Comparison of ENCODE assay signal across 9 cellular contexts in the genomic region with DNA sequence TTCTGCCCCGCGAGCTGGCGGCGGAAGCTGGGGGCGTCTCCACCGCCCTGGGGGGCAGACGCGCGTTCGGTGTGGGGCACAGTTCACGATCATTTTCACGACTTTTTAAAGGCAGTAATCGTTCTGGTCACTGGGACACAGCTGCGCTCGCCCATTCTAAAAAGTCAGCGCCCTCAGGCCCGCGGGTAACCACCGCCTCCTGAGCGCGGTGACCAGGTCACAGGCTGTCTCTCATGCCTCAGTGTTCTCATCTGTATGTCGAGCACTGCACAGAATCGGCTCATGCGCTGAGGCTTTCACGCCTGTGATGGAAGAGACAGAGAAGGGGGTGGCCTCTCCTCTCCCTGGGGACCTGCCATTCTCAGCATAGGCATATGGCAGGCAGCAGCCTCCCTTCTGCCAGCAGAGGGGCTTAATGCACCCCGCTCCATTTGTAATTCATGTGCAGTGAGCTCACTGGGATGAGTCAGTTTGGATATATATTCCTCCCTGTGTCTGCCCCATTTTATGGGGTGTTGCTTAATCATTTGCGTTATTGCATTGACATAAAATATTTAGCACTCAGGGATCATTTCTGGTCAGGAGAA. TPM values are rescaled to one million over a fixed set of nuclear protein-coding genes. Genes with fewer than 3 reads are reported as not detected.
DNase-seq lines count a peak whose midpoint lies in the region; FAIRE-seq and TF ChIP-seq lines count a peak whose summit lies in the region.
"Not testable (repeated sequence)": the region's sequence is repeated elsewhere in the genome, so short reads cannot be mapped to it uniquely, and the experiment has no call there.
"Had no signal": no experiment of that assay in that cellular context is flagged by ENCODE, and none has a peak within 500 bp of the region (broad histone marks: within the 10 kb centered on the region; RNA-seq: fewer than 3 reads in every experiment).

No MANE protein-coding gene starts in this region.

- H2AFZ ChIP-seq in endothelial cell of umbilical vein (ENCODE audit: low read depth, low read length) = peak overlapping the region; percentile 89

- H3K27ac ChIP-seq in CD4-positive, alpha-beta memory T cell (ENCODE audit: low read depth, low read length) = peak overlapping the region; percentile 81
- H3K27ac ChIP-seq in endothelial cell of umbilical vein (ENCODE audit: insufficient read depth, low read depth, low read length) = peak overlapping the region; percentile 51
- H3K27ac ChIP-seq in neutrophil = peak overlapping the region; percentile 69
- peak overlapping the region; percentile 70 to 71 for H3K27ac ChIP-seq in testis

- H3K9me3 Mint-ChIP-seq in CD4-positive, alpha-beta memory T cell; activated naive CD4-positive, alpha-beta T cell treated with anti-CD3 and anti-CD28 coated beads, Interleukin-2, amount 50 U/mL, for 24 hours: not testable (repeated sequence)

- TSS peak; percentile 85 for BruUV-seq in endothelial cell of umbilical vein (replicated peaks; lab: Mats Ljungman, UMichigan)

- not testable (repeated sequence) for H3K79me2 ChIP-seq in endothelial cell of umbilical vein (ENCODE audit: control insufficient read depth, insufficient read depth, low read length)

- intact Hi-C loops in CD4-positive, alpha-beta memory T cell (cut with micrococcal nuclease) = loop anchor here (2.0 to 10.0 kb wide), 3 partner anchors 861 to 996 kb away; partner anchors contain the start of genes ABLIM2 and WDR1
- intact Hi-C loops in endothelial cell of umbilical vein (cut with micrococcal nuclease); testis (cut with DNase I; ENCODE audit: low total_unique reads): not testable (repeated sequence)

- H3K4me2 ChIP-seq in endothelial cell of umbilical vein (ENCODE audit: insufficient read depth, low read length) = peak overlapping the region; percentile 17

- peak overlapping the region; percentile 83 to 99 (median 89) for H3K4me3 Mint-ChIP-seq in CD4-positive, alpha-beta memory T cell
- peak overlapping the region; percentile 89 for H3K4me3 Mint-ChIP-seq in activated naive CD4-positive, alpha-beta T cell treated with anti-CD3 and anti-CD28 coated beads, Interleukin-2, amount 50 U/mL, for 24 hours

- not testable (repeated sequence) for H3K36me3 ChIP-seq in CD4-positive, alpha-beta memory T cell (ENCODE audit: insufficient read depth, low read length); endothelial cell of umbilical vein (ENCODE audit: control insufficient read depth in 2 of 2, extremely low read depth in 1 of 2, insufficient read depth in 2 of 2, low read length in 2 of 2); neutrophil; testis (ENCODE audit: low read depth, missing control alignments)

- H3K4me3 ChIP-seq in CD4-positive, alpha-beta memory T cell (ENCODE audit: low read length in 2 of 2) = peak overlapping the region in 1 of 2 donors; percentile 57
- peak overlapping the region in 2 of 3 experiments; percentile 58 to 68 for H3K4me3 ChIP-seq in endothelial cell of umbilical vein (replicated peaks in 1 of 3; ENCODE audit: insufficient read depth in 1 of 3, low read depth in 1 of 3, low read length in 3 of 3)
- H3K4me3 ChIP-seq in neutrophil (ENCODE audit: low read depth in 1 of 2, low read length in 1 of 2) = peak overlapping the region; percentile 57 to 69
- H3K4me3 ChIP-seq in testis = peak overlapping the region; percentile 60 to 68

- H3K4me1 ChIP-seq in CD4-positive, alpha-beta memory T cell (ENCODE audit: insufficient read depth, low read length); endothelial cell of umbilical vein (ENCODE audit: control insufficient read depth, extremely low read depth, insufficient read depth, low read length); testis: not testable (repeated sequence)
- H3K4me1 ChIP-seq in neutrophil (ENCODE audit: control insufficient read depth in 1 of 2, insufficient read depth in 1 of 2, low read depth in 1 of 2, low read length in 1 of 2) = peaks cover 8 to 15% of the 10 kb centered on the region in 2 experiments

- peaks cover 8 to 26% (median 18%) of the 10 kb centered on the region in 4 donors for H3K4me1 Mint-ChIP-seq in CD4-positive, alpha-beta memory T cell
- peaks cover 15% of the 10 kb centered on the region for H3K4me1 Mint-ChIP-seq in activated naive CD4-positive, alpha-beta T cell treated with anti-CD3 and anti-CD28 coated beads, Interleukin-2, amount 50 U/mL, for 24 hours

- H3K27ac Mint-ChIP-seq in CD4-positive, alpha-beta memory T cell = peak overlapping the region; percentile 35 to 89 (median 85)
- peak overlapping the region; percentile 86 for H3K27ac Mint-ChIP-seq in activated naive CD4-positive, alpha-beta T cell treated with anti-CD3 and anti-CD28 coated beads, Interleukin-2, amount 50 U/mL, for 24 hours

- not testable (repeated sequence) for FAIRE-seq in endothelial cell of umbilical vein (lab: Jason Lieb, UNC)

- H3K27me3 Mint-ChIP-seq in CD4-positive, alpha-beta memory T cell; activated naive CD4-positive, alpha-beta T cell treated with anti-CD3 and anti-CD28 coated beads, Interleukin-2, amount 50 U/mL, for 24 hours: not testable (repeated sequence)

- not testable (repeated sequence) for TF ChIP-seq POLR2A in endothelial cell of umbilical vein (IDR thresholded peaks at IDR 0.05; ENCODE audit: low read depth, low read length); testis (IDR thresholded peaks at IDR 0.05)

- not testable (repeated sequence) for H3K9me1 ChIP-seq in endothelial cell of umbilical vein (replicated peaks; ENCODE audit: control insufficient read depth, extremely low read depth, insufficient read depth, low read length)

- whole genome bisulfite sequencing in testis, 2 donors = 7 to 9% methylated on average over 15 to 27 of the region's 27 CpGs

- not testable (repeated sequence) for H3K27me3 ChIP-seq in CD4-positive, alpha-beta memory T cell (ENCODE audit: insufficient read depth, low read length); endothelial cell of umbilical vein (ENCODE audit: control insufficient read depth in 2 of 2, insufficient read depth in 2 of 2, low read length in 2 of 2); testis
- H3K27me3 ChIP-seq in neutrophil = peaks cover 19% of the 10 kb centered on the region

- CTCF ChIA-PET in CD4-positive, alpha-beta memory T cell (lab: Charles Lee; ENCODE audit: partially characterized antibody); endothelial cell of umbilical vein (lab: Charles Lee): not testable (repeated sequence)

- dilution Hi-C loops in endothelial cell of umbilical vein (cut with MboI; ENCODE audit: extremely low pct_ligation_motif_present, low sequenced_read_pairs) = not testable (repeated sequence)

- not testable (repeated sequence) for H4K20me1 ChIP-seq in endothelial cell of umbilical vein (replicated peaks; ENCODE audit: control insufficient read depth, extremely low read depth, insufficient read depth, low read length)

- DNase-seq in CD4-positive, alpha-beta memory T cell; endothelial cell of umbilical vein (ENCODE audit: low read depth, low spot score); testis: not testable (repeated sequence)
- peak; percentile 39 for DNase-seq in HT1080 (ENCODE audit: low read depth)
- DNase-seq in RPMI7951 (ENCODE audit: low read depth) = peak; percentile 4
- peak; percentile 80 for DNase-seq in iris pigment epithelial cell (ENCODE audit: low read depth)

- not testable (repeated sequence) for H3K36me3 Mint-ChIP-seq in CD4-positive, alpha-beta memory T cell; activated naive CD4-positive, alpha-beta T cell treated with anti-CD3 and anti-CD28 coated beads, Interleukin-2, amount 50 U/mL, for 24 hours

- TF ChIP-seq CTCF in endothelial cell of umbilical vein (IDR thresholded peaks at IDR 0.05; ENCODE audit: extremely low read depth in 1 of 2, insufficient read depth in 1 of 2, low read depth in 1 of 2, low read length in 2 of 2); neutrophil (IDR thresholded peaks at IDR 0.05); testis (IDR thresholded peaks at IDR 0.05): not testable (repeated sequence)

- peak overlapping the region; percentile 57 for H3K9ac ChIP-seq in endothelial cell of umbilical vein (replicated peaks; ENCODE audit: extremely low read depth, insufficient read depth, low read length)

- POLR2A ChIA-PET in CD4-positive, alpha-beta memory T cell (lab: Charles Lee; ENCODE audit: partially characterized antibody); endothelial cell of umbilical vein (lab: Charles Lee): not testable (repeated sequence)

- H3K9me3 ChIP-seq in CD4-positive, alpha-beta memory T cell (ENCODE audit: control insufficient read depth in 1 of 2, low read length in 2 of 2); endothelial cell of umbilical vein (replicated peaks; ENCODE audit: control insufficient read depth, insufficient read depth, low read length); neutrophil; testis: not testable (repeated sequence)

RNA-seq across cellular contexts. Expression of gene FAM90A26, which starts 16.5 kb away (rescaled TPM):
- not detected for total RNA-seq in CD4-positive, alpha-beta memory T cell
- not detected for polyA plus RNA-seq in CD4-positive, alpha-beta memory T cell
- total RNA-seq in HT1080 (2014; rRNA removed; shearing (Covaris generic)) = not detected in 2 replicates
- not detected in 2 replicates for polyA plus RNA-seq in HT1080 (2015; cell fraction: cytosol; rRNA removed)
- not detected in 2 replicates for polyA plus RNA-seq in HT1080 (2015; cell fraction: nucleus; rRNA removed)
- not detected in 2 replicates for total RNA-seq in RPMI7951 (2014; rRNA removed; shearing (Covaris generic))
- total RNA-seq in endothelial cell of umbilical vein (not detected in 2 replicates), testis (not detected)
- polyA plus RNA-seq in endothelial cell of umbilical vein (not detected in 2 replicates), testis (ENCODE audit: insufficient read depth, low read depth, low replicate concordance) (not detected)
- not detected in 2 replicates for polyA plus RNA-seq in endothelial cell of umbilical vein (2011; cell fraction: cytosol; rRNA removed)
- not detected in 2 replicates for polyA plus RNA-seq in endothelial cell of umbilical vein (2011; cell fraction: nucleus; rRNA removed)
- not detected in 2 replicates for polyA plus RNA-seq in endothelial cell of umbilical vein (2012)
- polyA minus RNA-seq in endothelial cell of umbilical vein = not detected in 2 replicates
- polyA minus RNA-seq in endothelial cell of umbilical vein (2011; cell fraction: cytosol; rRNA and poly(A)+ RNA removed) = not detected
- not detected in 2 replicates for polyA minus RNA-seq in endothelial cell of umbilical vein (2011; cell fraction: nucleus; rRNA and poly(A)+ RNA removed)
- total RNA-seq: frontal cortex had no signal

RNA-seq across cellular contexts. Expression of gene USP17L10, which starts 56.8 kb away (rescaled TPM):
- total RNA-seq in CD4-positive, alpha-beta memory T cell = not detected
- not detected for polyA plus RNA-seq in CD4-positive, alpha-beta memory T cell
- total RNA-seq in HT1080 (2014; rRNA removed; shearing (Covaris generic)) = not detected in 2 replicates
- polyA plus RNA-seq in HT1080 (2015; cell fraction: cytosol; rRNA removed) = not detected in 2 replicates
- not detected in 2 replicates for polyA plus RNA-seq in HT1080 (2015; cell fraction: nucleus; rRNA removed)
- total RNA-seq in RPMI7951 (2014; rRNA removed; shearing (Covaris generic)) = not detected in 2 replicates
- total RNA-seq in endothelial cell of umbilical vein = not detected in 2 replicates
- polyA plus RNA-seq in endothelial cell of umbilical vein = not detected in 2 replicates
- polyA plus RNA-seq in endothelial cell of umbilical vein (2011; cell fraction: cytosol; rRNA removed) = not detected in 2 replicates
- polyA plus RNA-seq in endothelial cell of umbilical vein (2011; cell fraction: nucleus; rRNA removed) = not detected in 2 replicates
- not detected in 2 replicates for polyA plus RNA-seq in endothelial cell of umbilical vein (2012)
- polyA minus RNA-seq in endothelial cell of umbilical vein = not detected in 2 replicates
- polyA minus RNA-seq in endothelial cell of umbilical vein (2011; cell fraction: cytosol; rRNA and poly(A)+ RNA removed) = not detected
- not detected in 2 replicates for polyA minus RNA-seq in endothelial cell of umbilical vein (2011; cell fraction: nucleus; rRNA and poly(A)+ RNA removed)
- not detected for total RNA-seq in testis
- not detected for polyA plus RNA-seq in testis (ENCODE audit: insufficient read depth, low read depth, low replicate concordance)
- total RNA-seq: frontal cortex had no signal
